Comparison of ENCODE assay signal across 1 cellular context in genomic region chr9:121059998-121060636, GRCh38.
TF ChIP-seq lines count a peak whose summit lies in the region.

No MANE protein-coding gene starts in this region.

TF ChIP-seq in HepG2, 621 proteins besides CTCF, POLR2A, EP300 and RAD21 (continued from another document):
- TF ChIP-seq ARID5B (CRISPR knock-in tag; IDR thresholded peaks at IDR 0.05) (peak; percentile 45; the same call in 1 of the 2 replicates), SIX4 (CRISPR knock-in tag; IDR thresholded peaks at IDR 0.05) (no peak), SATB2 (CRISPR knock-in tag; IDR thresholded peaks at IDR 0.05) (0 out of 2 replicates have a peak, but pooled peaks have one; percentile 53), STAG1 (CRISPR knock-in tag; IDR thresholded peaks at IDR 0.05) (peak; percentile 68), ATF1 (CRISPR knock-in tag; IDR thresholded peaks at IDR 0.05) (no peak), BCL6 (CRISPR knock-in tag; IDR thresholded peaks at IDR 0.05) (peak; percentile 99), SMYD3 (CRISPR knock-in tag; IDR thresholded peaks at IDR 0.05) (no peak), KLF9 (CRISPR knock-in tag; IDR thresholded peaks at IDR 0.05; ENCODE audit: low read depth) (no peak), FOXA3 (CRISPR knock-in tag; IDR thresholded peaks at IDR 0.05) (0 out of 2 replicates have a peak, but pooled peaks have one; percentile 23), MIXL1 (CRISPR knock-in tag; IDR thresholded peaks at IDR 0.05) (0 out of 2 replicates have a peak, but pooled peaks have one; percentile 63), ERF (CRISPR knock-in tag; IDR thresholded peaks at IDR 0.05) (0 out of 2 replicates have a peak, but pooled peaks have one; percentile 30), ZBTB7A (CRISPR knock-in tag; IDR thresholded peaks at IDR 0.05) (no peak), HMGXB4 (CRISPR knock-in tag; IDR thresholded peaks at IDR 0.05; ENCODE audit: borderline replicate concordance in 1 of 2, low read depth in 1 of 2) (peak in 1 of 2 experiments; percentile 50; a peak in 1 of 4 replicates), FOXA1 (IDR thresholded peaks at IDR 0.05) (no peak), FOXA1 (CRISPR knock-in tag; IDR thresholded peaks at IDR 0.05) (no peak), IRF2 (CRISPR knock-in tag; IDR thresholded peaks at IDR 0.05) (0 out of 2 replicates have a peak, but pooled peaks have one; percentile 21)
- TF ChIP-seq, protein P1, sequence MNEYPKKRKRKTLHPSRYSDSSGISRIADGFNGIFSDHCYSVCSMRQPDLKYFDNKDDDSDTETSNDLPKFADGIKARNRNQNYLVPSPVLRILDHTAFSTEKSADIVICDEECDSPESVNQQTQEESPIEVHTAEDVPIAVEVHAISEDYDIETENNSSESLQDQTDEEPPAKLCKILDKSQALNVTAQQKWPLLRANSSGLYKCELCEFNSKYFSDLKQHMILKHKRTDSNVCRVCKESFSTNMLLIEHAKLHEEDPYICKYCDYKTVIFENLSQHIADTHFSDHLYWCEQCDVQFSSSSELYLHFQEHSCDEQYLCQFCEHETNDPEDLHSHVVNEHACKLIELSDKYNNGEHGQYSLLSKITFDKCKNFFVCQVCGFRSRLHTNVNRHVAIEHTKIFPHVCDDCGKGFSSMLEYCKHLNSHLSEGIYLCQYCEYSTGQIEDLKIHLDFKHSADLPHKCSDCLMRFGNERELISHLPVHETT (CRISPR knock-in tag; conservative IDR thresholded peaks at IDR 0.05), result no peak
- TF ChIP-seq, protein P2, sequence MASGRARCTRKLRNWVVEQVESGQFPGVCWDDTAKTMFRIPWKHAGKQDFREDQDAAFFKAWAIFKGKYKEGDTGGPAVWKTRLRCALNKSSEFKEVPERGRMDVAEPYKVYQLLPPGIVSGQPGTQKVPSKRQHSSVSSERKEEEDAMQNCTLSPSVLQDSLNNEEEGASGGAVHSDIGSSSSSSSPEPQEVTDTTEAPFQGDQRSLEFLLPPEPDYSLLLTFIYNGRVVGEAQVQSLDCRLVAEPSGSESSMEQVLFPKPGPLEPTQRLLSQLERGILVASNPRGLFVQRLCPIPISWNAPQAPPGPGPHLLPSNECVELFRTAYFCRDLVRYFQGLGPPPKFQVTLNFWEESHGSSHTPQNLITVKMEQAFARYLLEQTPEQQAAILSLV (CRISPR knock-in tag; IDR thresholded peaks at IDR 0.05; ENCODE audit: borderline replicate concordance), result no peak
